ENCODE assay signal across 15 cellular contexts in genomic region chr17:16100737-16101400, GRCh38.
DNase-seq lines count a peak whose midpoint lies in the region; ATAC-seq and TF ChIP-seq lines count a peak whose summit lies in the region.
"Had no signal": no experiment of that assay in that cellular context is flagged by ENCODE, and none has a peak within 500 bp of the region (broad histone marks: within the 10 kb centered on the region; RNA-seq: fewer than 3 reads in every experiment).

No MANE protein-coding gene starts in this region.

- DNase-seq in AG09309 (ENCODE audit: low read depth) (no peak), ELR (ENCODE audit: low read depth) (peak; percentile 58), SK-MEL-5 (ENCODE audit: low read depth, low spot score) (peak; percentile 74), fibroblast of pulmonary artery (ENCODE audit: low read depth) (peak; percentile 66), NCI-H2081 treated with DMSO at 0.1 percent for 48 hours (lab: John Stamatoyannopoulos, UW) (no peak), LoVo (ENCODE audit: low spot score) (no peak), omental fat pad (ENCODE audit: low spot score) (no peak)
- DNase-seq: activated CD8-positive, alpha-beta memory T cell treated with anti-CD3 and anti-CD28 coated beads, Interleukin-2, amount 10 ng/mL, durations not matched to agents 7 days and 5 days; activated naive CD4-positive, alpha-beta T cell treated with anti-CD3 and anti-CD28 coated beads, Interleukin-2, amount 10 ng/mL, durations not matched to agents 7 days and 5 days; CD4-positive, alpha-beta memory T cell; NCI-H1436; NCI-H526; SHP77 treated with DMSO at 0.1 percent for 48 hours had no signal

- ATAC-seq in GM21786 (IDR thresholded peaks at IDR 0.05; ENCODE audit: unreplicated experiment) (no peak), omental fat pad (ENCODE audit: low FRiP score) (no peak)
- ATAC-seq: activated CD8-positive, alpha-beta memory T cell treated with anti-CD3 and anti-CD28 coated beads, Interleukin-2, amount 10 ng/mL, durations not matched to agents 7 days and 5 days had no signal

- in situ Hi-C loops in SK-MEL-5 (cut with HindIII; ENCODE audit: low pct_unique_long_range_greater_than_20kb, low sequenced_read_pairs): no loop called here

- no peak overlapping the region for H3K4me3 ChIP-seq in AG09309 (ENCODE audit: control insufficient read depth, low read depth, low read length)
- no peak overlapping the region for H3K4me3 ChIP-seq in fibroblast of pulmonary artery (replicated peaks; ENCODE audit: low read depth, low read length)
- H3K4me3 ChIP-seq: lung had no signal

- peak; percentile 16 for TF ChIP-seq CTCF in AG09309 (IDR thresholded peaks at IDR 0.05; ENCODE audit: control insufficient read depth, insufficient read depth, low read depth, low read length, missing control alignments)
- TF ChIP-seq CTCF in fibroblast of pulmonary artery (IDR thresholded peaks at IDR 0.05; ENCODE audit: low read length, missing control alignments): peak; percentile 45
- no peak for TF ChIP-seq CTCF in omental fat pad (IDR thresholded peaks at IDR 0.05)

Comparison
In these comparisons a context has a peak if more than half of its experiments do, and no peak if none do; other contexts are left out.
1. DNase-seq: peak in ELR (single experiment), SK-MEL-5 (single experiment) and fibroblast of pulmonary artery (single experiment); none in AG09309 (single experiment), NCI-H2081 treated with DMSO at 0.1 percent for 48 hours (single experiment), LoVo (single experiment) and omental fat pad (single experiment).
2. CTCF ChIP-seq: peak in AG09309 (single experiment) and fibroblast of pulmonary artery (single experiment); none in omental fat pad (0 of 3).